18 cellular contexts compared by ENCODE assay signal in genomic region chr14:89652352-89652751, GRCh38.
A peak's percentile ranks its signal among the peaks of the same experiment; 100 is the strongest.
DNase-seq lines count a peak whose midpoint lies in the region; ATAC-seq, FAIRE-seq and TF ChIP-seq lines count a peak whose summit lies in the region.
"Had no signal": no experiment of that assay in that cellular context is flagged by ENCODE, and none has a peak within 500 bp of the region (broad histone marks: within the 10 kb centered on the region; RNA-seq: fewer than 3 reads in every experiment).

No MANE protein-coding gene starts in this region.

- H3K36me3 Mint-ChIP-seq in stimulated activated memory B cell treated with anti-CD40 and anti-IgM and Interleukin-4, amounts not matched to agents 10 μg/mL and 1 μg/mL and 100 μg/mL, for 72 hours, result no peaks in the 10 kb centered on the region
- H3K36me3 Mint-ChIP-seq: T-cell had no signal

- ATAC-seq in HG02642 (IDR thresholded peaks at IDR 0.05; ENCODE audit: poor library complexity, unreplicated experiment), result peak; percentile 58
- peak; percentile 65 for ATAC-seq in stimulated activated memory B cell treated with anti-CD40 and anti-IgM and Interleukin-4, amounts not matched to agents 10 μg/mL and 1 μg/mL and 100 μg/mL, for 72 hours
- ATAC-seq: HepG2, Panc1, Right ventricle myocardium inferior, T-cell had no signal

- peaks cover 44% of the 10 kb centered on the region for H3K4me1 Mint-ChIP-seq in stimulated activated memory B cell treated with anti-CD40 and anti-IgM and Interleukin-4, amounts not matched to agents 10 μg/mL and 1 μg/mL and 100 μg/mL, for 72 hours

- H3K4me3 Mint-ChIP-seq in stimulated activated memory B cell treated with anti-CD40 and anti-IgM and Interleukin-4, amounts not matched to agents 10 μg/mL and 1 μg/mL and 100 μg/mL, for 72 hours, result peak overlapping the region; percentile 11
- H3K4me3 Mint-ChIP-seq: CD8-positive, alpha-beta memory T cell; T-cell had no signal

- peak; percentile 24 for DNase-seq in NCI-H82 (lab: John Stamatoyannopoulos, UW)
- no peak for DNase-seq in NCI-H82 treated with DMSO at 0.1 percent for 48 hours (lab: John Stamatoyannopoulos, UW; ENCODE audit: unreplicated experiment)
- DNase-seq in NCI-H526 (lab: John Stamatoyannopoulos, UW), result peak; percentile 13 to 46
- DNase-seq in D721Med (ENCODE audit: insufficient read length, low spot score), result no peak
- no peak for DNase-seq in NOMO-1 (lab: John Stamatoyannopoulos, UW; ENCODE audit: unreplicated experiment in 2 of 2)
- DNase-seq in stimulated activated CD4-positive, alpha-beta T cell treated with anti-CD3 and anti-CD28 coated beads, Interleukin-4, amount 100 ng/mL, for 24 hours, result no peak
- DNase-seq: CD8-positive, alpha-beta memory T cell; H7; MM.1S; NCI-H1417; NCI-H2081; NCI-H524 treated with DMSO at 0.1 percent for 48 hours; T-cell had no signal

- no peak for TF ChIP-seq CTCF in D721Med (IDR thresholded peaks at IDR 0.05; ENCODE audit: insufficient read depth, missing control alignments)

- H3K27me3 Mint-ChIP-seq in stimulated activated memory B cell treated with anti-CD40 and anti-IgM and Interleukin-4, amounts not matched to agents 10 μg/mL and 1 μg/mL and 100 μg/mL, for 72 hours, result no peaks in the 10 kb centered on the region
- H3K27me3 Mint-ChIP-seq: CD8-positive, alpha-beta memory T cell; T-cell had no signal

- H3K9me3 Mint-ChIP-seq in stimulated activated memory B cell treated with anti-CD40 and anti-IgM and Interleukin-4, amounts not matched to agents 10 μg/mL and 1 μg/mL and 100 μg/mL, for 72 hours, result peaks cover 3% of the 10 kb centered on the region
- H3K9me3 Mint-ChIP-seq: CD8-positive, alpha-beta memory T cell had no signal

- no peak for FAIRE-seq in D721Med (lab: Jason Lieb, UNC)
- FAIRE-seq: HepG2 had no signal

- peak overlapping the region; percentile 76 for H3K27ac Mint-ChIP-seq in stimulated activated memory B cell treated with anti-CD40 and anti-IgM and Interleukin-4, amounts not matched to agents 10 μg/mL and 1 μg/mL and 100 μg/mL, for 72 hours
- H3K27ac Mint-ChIP-seq: T-cell had no signal

Comparison
In these comparisons a context has a peak if more than half of its experiments do, and no peak if none do; other contexts are left out.
1. DNase-seq: peak in NCI-H82 (single experiment) and NCI-H526 (2 of 2); none in NCI-H82 treated with DMSO at 0.1 percent for 48 hours (single experiment), D721Med (single experiment), NOMO-1 (0 of 2) and stimulated activated CD4-positive, alpha-beta T cell treated with anti-CD3 and anti-CD28 coated beads, Interleukin-4, amount 100 ng/mL, for 24 hours (single experiment).